24 cellular contexts compared by ENCODE assay signal in the genomic region with DNA sequence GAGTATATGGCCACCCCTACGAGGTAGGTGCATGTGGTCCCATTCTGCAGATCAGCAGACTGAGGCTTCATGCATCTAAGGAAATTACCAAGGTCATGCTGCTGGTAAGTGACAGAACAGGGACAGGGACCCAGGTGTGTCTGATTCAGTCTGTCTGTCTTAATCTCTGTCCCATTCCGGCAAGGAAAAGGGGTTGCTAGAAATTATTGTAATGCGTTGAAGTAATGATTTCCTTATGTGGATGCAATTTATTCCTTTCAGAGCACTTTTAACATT.
DNase-seq lines count a peak whose midpoint lies in the region; ATAC-seq, FAIRE-seq and TF ChIP-seq lines count a peak whose summit lies in the region.
"Had no signal": no experiment of that assay in that cellular context is flagged by ENCODE, and none has a peak within 500 bp of the region (broad histone marks: within the 10 kb centered on the region; RNA-seq: fewer than 3 reads in every experiment).

No MANE protein-coding gene starts in this region.

- 28% methylated on average over 3 of the region's 3 CpGs for WGBS in HepG2 (ENCODE audit: low lambda C conversion rate)
- 50% methylated on average over 2 of the region's 3 CpGs for WGBS in right lobe of liver (ENCODE audit: insufficient coverage, low coverage, low lambda C conversion rate, missing lambda C conversion rate)
- WGBS in stomach, 5 donors = 55 to 67% (median 59%) methylated on average over 3 of the region's 3 CpGs

- POLR2A ChIA-PET in activated CD4-positive, alpha-beta memory T cell treated with anti-CD3 and anti-CD28 coated beads, Interleukin-2, amount 10 ng/mL, durations not matched to agents 7 days and 5 days (lab: Charles Lee) = no interaction called here
- POLR2A ChIA-PET in activated CD4-positive, alpha-beta memory T cell treated with anti-CD3 and anti-CD28 coated beads for 36 hours (lab: Charles Lee) = no interaction called here
- POLR2A ChIA-PET in HepG2 (lab: Yijun Ruan, JAX) = no interaction called here

- H4K20me1 ChIP-seq in HepG2 (ENCODE audit: insufficient read depth, low read length) (no peaks in the 10 kb centered on the region), Karpas-422 (ENCODE audit: insufficient read depth, low read depth, low read length) (no peaks in the 10 kb centered on the region)

- no peak for FAIRE-seq in HepG2 (lab: Jason Lieb, UNC)
- FAIRE-seq: A204.1, GM12891, GM18507 had no signal

- peak; percentile 3 for DNase-seq in activated CD4-positive, alpha-beta memory T cell treated with anti-CD3 and anti-CD28 coated beads, Interleukin-2, amount 10 ng/mL, durations not matched to agents 7 days and 5 days
- DNase-seq in activated CD4-positive, alpha-beta memory T cell treated with anti-CD3 and anti-CD28 coated beads for 36 hours = no peak
- no peak for DNase-seq in HepG2 (ENCODE audit: low spot score)
- DNase-seq in right lobe of liver = no peak
- DNase-seq in mucosa of gallbladder (ENCODE audit: low spot score) = peak; percentile 3
- peak; percentile 5 for DNase-seq in stomach
- no peak for DNase-seq in Karpas-422
- DNase-seq in CD1c-positive myeloid dendritic cell (ENCODE audit: extremely low spot score) = no peak
- DNase-seq: Calu3; CD4-positive, alpha-beta memory T cell; COR-L47; DMS53; DMS79 treated with DMSO at 0.1 percent for 48 hours; GF-D8; HFFc6 had no signal

- H3K79me2 ChIP-seq in HepG2 (ENCODE audit: insufficient read depth, low read length) = no peaks in the 10 kb centered on the region
- H3K79me2 ChIP-seq in Karpas-422 (ENCODE audit: low read length) = no peaks in the 10 kb centered on the region

- TF ChIP-seq RAD21 in HepG2 (CRISPR knock-in tag; IDR thresholded peaks at IDR 0.05) = no peak

- H3K36me3 Mint-ChIP-seq in activated CD4-positive, alpha-beta memory T cell treated with anti-CD3 and anti-CD28 coated beads, Interleukin-2, amount 10 ng/mL, durations not matched to agents 7 days and 5 days (ENCODE audit: low read depth) = no peaks in the 10 kb centered on the region
- H3K36me3 Mint-ChIP-seq in activated CD4-positive, alpha-beta memory T cell treated with anti-CD3 and anti-CD28 coated beads for 36 hours = no peaks in the 10 kb centered on the region

- H2AFZ ChIP-seq in HepG2 (ENCODE audit: low read length) (no peak overlapping the region), Karpas-422 (ENCODE audit: low read length) (no peak overlapping the region)
- H2AFZ ChIP-seq: GM23338 had no signal

- BruUV-seq in HepG2 (replicated peaks; lab: Mats Ljungman, UMichigan) = no TSS peak

- no peak overlapping the region for H3K4me3 Mint-ChIP-seq in activated CD4-positive, alpha-beta memory T cell treated with anti-CD3 and anti-CD28 coated beads, Interleukin-2, amount 10 ng/mL, durations not matched to agents 7 days and 5 days
- H3K4me3 Mint-ChIP-seq in activated CD4-positive, alpha-beta memory T cell treated with anti-CD3 and anti-CD28 coated beads for 36 hours = no peak overlapping the region
- H3K4me3 Mint-ChIP-seq: B cell; CD14-positive monocyte; CD4-positive, alpha-beta memory T cell; GM23338; HFFc6 had no signal

- H3K36me3 ChIP-seq in HepG2 (replicated peaks in 1 of 2; ENCODE audit: control insufficient read depth in 1 of 2, insufficient read depth in 2 of 2, low read length in 2 of 2) (no peaks in the 10 kb centered on the region), right lobe of liver (no peaks in the 10 kb centered on the region), stomach (peaks cover 4 to 61% (median 57%) of the 10 kb centered on the region in 4 donors), Karpas-422 (ENCODE audit: insufficient read depth, low read length) (no peaks in the 10 kb centered on the region)

- H3K4me2 ChIP-seq in HepG2 (ENCODE audit: low read depth, low read length) (no peak overlapping the region), Karpas-422 (ENCODE audit: low read depth, low read length, poor library complexity, severe bottlenecking) (no peak overlapping the region)
- H3K4me2 ChIP-seq: GM23338 had no signal

- H3K27ac Mint-ChIP-seq in activated CD4-positive, alpha-beta memory T cell treated with anti-CD3 and anti-CD28 coated beads, Interleukin-2, amount 10 ng/mL, durations not matched to agents 7 days and 5 days = no peak overlapping the region
- H3K27ac Mint-ChIP-seq in activated CD4-positive, alpha-beta memory T cell treated with anti-CD3 and anti-CD28 coated beads for 36 hours = no peak overlapping the region
- H3K27ac Mint-ChIP-seq: B cell; CD14-positive monocyte; CD4-positive, alpha-beta memory T cell; HFFc6 had no signal

- in situ Hi-C loops in HepG2 (cut with HindIII; ENCODE audit: extremely low pct_ligation_motif_present, low pct_unique_long_range_greater_than_20kb) = no loop called here

- CTCF ChIA-PET in activated CD4-positive, alpha-beta memory T cell treated with anti-CD3 and anti-CD28 coated beads, Interleukin-2, amount 10 ng/mL, durations not matched to agents 7 days and 5 days (lab: Charles Lee) = no interaction called here
- CTCF ChIA-PET in activated CD4-positive, alpha-beta memory T cell treated with anti-CD3 and anti-CD28 coated beads for 36 hours (lab: Charles Lee) = no interaction called here
- CTCF ChIA-PET in HepG2 (lab: Yijun Ruan, JAX; ENCODE audit: low intra/inter-chr PET ratio, low total read pairs) = no interaction called here

- no peaks in the 10 kb centered on the region for H3K4me1 Mint-ChIP-seq in activated CD4-positive, alpha-beta memory T cell treated with anti-CD3 and anti-CD28 coated beads, Interleukin-2, amount 10 ng/mL, durations not matched to agents 7 days and 5 days
- H3K4me1 Mint-ChIP-seq in activated CD4-positive, alpha-beta memory T cell treated with anti-CD3 and anti-CD28 coated beads for 36 hours (ENCODE audit: low read depth) = no peaks in the 10 kb centered on the region
- H3K4me1 Mint-ChIP-seq: B cell; CD4-positive, alpha-beta memory T cell; GM23338 had no signal

- no peak for TF ChIP-seq EP300 in HepG2 (IDR thresholded peaks at IDR 0.05; ENCODE audit: low read depth in 2 of 2, low read length in 2 of 2)
- TF ChIP-seq EP300 in HepG2 (CRISPR knock-in tag; IDR thresholded peaks at IDR 0.05; ENCODE audit: borderline replicate concordance) = no peak
- no peak for TF ChIP-seq EP300 in stomach (IDR thresholded peaks at IDR 0.05)

- TF ChIP-seq POLR2A in HepG2 (IDR thresholded peaks at IDR 0.05; ENCODE audit: insufficient read depth in 1 of 2, low read depth in 2 of 2, low read length in 2 of 2) (no peak), right lobe of liver (IDR thresholded peaks at IDR 0.05) (no peak), stomach (IDR thresholded peaks at IDR 0.05) (no peak)

- no peak for TF ChIP-seq CTCF in HepG2 (CRISPR knock-in tag; IDR thresholded peaks at IDR 0.05)
- TF ChIP-seq CTCF in right lobe of liver (IDR thresholded peaks at IDR 0.05) = no peak
- TF ChIP-seq CTCF in stomach (IDR thresholded peaks at IDR 0.05) = no peak

- H3K27ac ChIP-seq in HepG2 (ENCODE audit: extremely low read length, insufficient read depth, low read length) = no peak overlapping the region
- H3K27ac ChIP-seq in right lobe of liver = no peak overlapping the region
- no peak overlapping the region for H3K27ac ChIP-seq in stomach
- H3K27ac ChIP-seq in Karpas-422 (ENCODE audit: low read length) = no peak overlapping the region
- H3K27ac ChIP-seq: 22Rv1 had no signal

- no peaks in the 10 kb centered on the region for H3K9me3 Mint-ChIP-seq in activated CD4-positive, alpha-beta memory T cell treated with anti-CD3 and anti-CD28 coated beads, Interleukin-2, amount 10 ng/mL, durations not matched to agents 7 days and 5 days
- H3K9me3 Mint-ChIP-seq in activated CD4-positive, alpha-beta memory T cell treated with anti-CD3 and anti-CD28 coated beads for 36 hours = no peaks in the 10 kb centered on the region
- H3K9me3 Mint-ChIP-seq: GM23338, HFFc6 had no signal

- H3K4me3 ChIP-seq in HepG2 (replicated peaks in 1 of 3; ENCODE audit: insufficient read depth in 1 of 3, low read depth in 2 of 3, low read length in 3 of 3) (no peak overlapping the region), right lobe of liver (no peak overlapping the region), stomach (no peak overlapping the region), Karpas-422 (ENCODE audit: low read length) (no peak overlapping the region)
- H3K4me3 ChIP-seq: BLaER1 treated with 17β-estradiol and CSF1 and Interleukin-3, amounts not matched to agents 10 nM and 100 nM; GM23338; HAP-1 had no signal

- H3K9me2 ChIP-seq in Karpas-422 (replicated peaks; ENCODE audit: insufficient read depth, low read length) = no peaks in the 10 kb centered on the region

- H3K4me1 ChIP-seq in HepG2 (ENCODE audit: insufficient read depth, low read length) (no peaks in the 10 kb centered on the region), right lobe of liver (peaks cover 0 to 5% (median 0%) of the 10 kb centered on the region in 4 donors), stomach (peaks cover 0 to 14% (median 10%) of the 10 kb centered on the region in 4 donors), Karpas-422 (ENCODE audit: low read length) (no peaks in the 10 kb centered on the region)
- H3K4me1 ChIP-seq: HAP-1 had no signal

- intact Hi-C loops in activated CD4-positive, alpha-beta memory T cell treated with anti-CD3 and anti-CD28 coated beads for 36 hours (cut with micrococcal nuclease) = no loop called here
- intact Hi-C loops in HepG2 (cut with micrococcal nuclease; ENCODE audit: unreplicated experiment) = no loop called here
- intact Hi-C loops in right lobe of liver (cut with DNase I) = no loop called here
- intact Hi-C loops in stomach (cut with DNase I; ENCODE audit: low total_unique reads) = no loop called here

- H3K27me3 ChIP-seq in HepG2 (ENCODE audit: control insufficient read depth in 1 of 2, insufficient read depth in 2 of 2, low read length in 2 of 2) = peaks cover 0 to 2% of the 10 kb centered on the region in 2 experiments; a peak in 2 of 5 replicates
- no peaks in the 10 kb centered on the region for H3K27me3 ChIP-seq in right lobe of liver
- no peaks in the 10 kb centered on the region for H3K27me3 ChIP-seq in stomach
- H3K27me3 ChIP-seq in Karpas-422 (ENCODE audit: low read length) = no peaks in the 10 kb centered on the region

- H3K9me3 ChIP-seq in HepG2 (ENCODE audit: low read length) (no peaks in the 10 kb centered on the region), right lobe of liver (no peaks in the 10 kb centered on the region), stomach (no peaks in the 10 kb centered on the region), Karpas-422 (ENCODE audit: low read length) (no peaks in the 10 kb centered on the region)
- H3K9me3 ChIP-seq: HAP-1 had no signal

- ATAC-seq in HepG2 = no peak
- ATAC-seq in right lobe of liver = no peak
- ATAC-seq: GM23338 had no signal

- H3K9ac ChIP-seq in HepG2 (ENCODE audit: insufficient read depth, low read depth, low read length) = no peak overlapping the region
- H3K9ac ChIP-seq in Karpas-422 (ENCODE audit: low read length) = no peak overlapping the region

- H3K27me3 Mint-ChIP-seq in activated CD4-positive, alpha-beta memory T cell treated with anti-CD3 and anti-CD28 coated beads, Interleukin-2, amount 10 ng/mL, durations not matched to agents 7 days and 5 days = no peaks in the 10 kb centered on the region
- H3K27me3 Mint-ChIP-seq in activated CD4-positive, alpha-beta memory T cell treated with anti-CD3 and anti-CD28 coated beads for 36 hours = no peaks in the 10 kb centered on the region
- H3K27me3 Mint-ChIP-seq: CD4-positive, alpha-beta memory T cell had no signal

TF ChIP-seq in HepG2, 621 proteins besides CTCF, POLR2A, EP300 and RAD21:
- TF ChIP-seq ZNF629 (CRISPR knock-in tag; conservative IDR thresholded peaks at IDR 0.05) = peak; percentile 71
- no peak for TF ChIP-seq SIX1 (CRISPR knock-in tag; IDR thresholded peaks at IDR 0.05; ENCODE audit: borderline replicate concordance)

Comparison
In these comparisons a context has a peak if more than half of its experiments do, and no peak if none do; other contexts are left out.
1. DNase-seq: peak in activated CD4-positive, alpha-beta memory T cell treated with anti-CD3 and anti-CD28 coated beads, Interleukin-2, amount 10 ng/mL, durations not matched to agents 7 days and 5 days (single experiment), mucosa of gallbladder (single experiment) and stomach (single experiment); none in activated CD4-positive, alpha-beta memory T cell treated with anti-CD3 and anti-CD28 coated beads for 36 hours (single experiment), HepG2 (single experiment), right lobe of liver (0 of 3), Karpas-422 (single experiment) and CD1c-positive myeloid dendritic cell (single experiment).